ENCODE assay signal across 8 cellular contexts in the genomic region with DNA sequence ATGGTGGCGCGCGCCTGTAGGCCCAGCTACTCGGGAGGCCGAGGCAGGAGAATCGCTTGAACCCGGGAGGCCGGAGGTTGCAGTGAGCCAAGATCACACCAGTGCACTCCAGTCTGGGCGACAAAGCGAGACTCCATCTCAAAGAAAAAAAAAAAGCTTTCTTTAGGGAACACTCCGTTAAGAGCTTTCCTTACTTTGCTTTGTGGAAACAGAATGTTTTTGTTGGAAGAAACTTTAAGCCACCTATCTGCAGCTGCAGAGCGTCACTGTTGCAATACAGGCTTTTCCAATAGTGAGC. TPM values are rescaled to one million over a fixed set of nuclear protein-coding genes. Genes with fewer than 3 reads are reported as not detected.
A peak's percentile ranks its signal among the peaks of the same experiment; 100 is the strongest.
DNase-seq lines count a peak whose midpoint lies in the region; ATAC-seq and TF ChIP-seq lines count a peak whose summit lies in the region.

No MANE protein-coding gene starts in this region.

- H3K36me3 ChIP-seq in SU-DHL-6 (ENCODE audit: low read length), result no peaks in the 10 kb centered on the region
- no peaks in the 10 kb centered on the region for H3K36me3 ChIP-seq in esophagus (ENCODE audit: control insufficient read depth in 2 of 2, insufficient read depth in 2 of 2, low read length in 1 of 2)
- H3K36me3 ChIP-seq in sigmoid colon, result no peaks in the 10 kb centered on the region

- no peak for TF ChIP-seq CTCF in SU-DHL-6 (IDR thresholded peaks at IDR 0.05; ENCODE audit: insufficient read depth, low read length, poor library complexity, severe bottlenecking)
- no peak for TF ChIP-seq CTCF in sigmoid colon (IDR thresholded peaks at IDR 0.05)

- H3K9me3 ChIP-seq in SU-DHL-6 (ENCODE audit: insufficient read depth, low read length) (no peaks in the 10 kb centered on the region), esophagus (ENCODE audit: control insufficient read depth in 2 of 2, insufficient read depth in 1 of 2, low read depth in 1 of 2, low read length in 1 of 2) (no peaks in the 10 kb centered on the region), sigmoid colon (no peaks in the 10 kb centered on the region)

- WGBS in esophagus, 2 donors, result 94 to 97% methylated on average over 12 of the region's 12 CpGs
- WGBS in sigmoid colon, 2 donors, result 95% methylated on average over 12 of the region's 12 CpGs

- TF ChIP-seq POLR2A in sigmoid colon (IDR thresholded peaks at IDR 0.05), result no peak

- H4K20me1 ChIP-seq in SU-DHL-6 (ENCODE audit: low read depth, low read length), result no peaks in the 10 kb centered on the region

- H3K4me2 ChIP-seq in SU-DHL-6 (ENCODE audit: low read depth, low read length, poor library complexity, severe bottlenecking), result peak overlapping the region; percentile 84

- DNase-seq in sigmoid colon, result no peak
- no peak for DNase-seq in stimulated activated CD4-positive, alpha-beta T cell treated with anti-CD3 and anti-CD28 coated beads, Interleukin-2, amount 100 ng/mL, for 24 hours
- no peak for DNase-seq in head of caudate nucleus
- no peak for DNase-seq in occipital lobe (lab: John Stamatoyannopoulos, UW)

- H3K4me1 ChIP-seq in esophagus (ENCODE audit: control insufficient read depth in 2 of 2, insufficient read depth in 2 of 2, low read length in 1 of 2) (no peaks in the 10 kb centered on the region), sigmoid colon (peaks cover 0 to 15% (median 8%) of the 10 kb centered on the region in 4 donors)

- no peaks in the 10 kb centered on the region for H3F3A ChIP-seq in SU-DHL-6 (ENCODE audit: insufficient read depth)

- intact Hi-C loops in sigmoid colon (cut with DNase I), result loop anchor here (10.0 kb wide), 1 partner anchor 932 kb away; a partner anchor contains a TSS
- intact Hi-C loops in head of caudate nucleus (cut with DNase I), result no loop called here

- H3K27ac ChIP-seq in SU-DHL-6 (ENCODE audit: low read depth, low read length), result no peak overlapping the region
- peak overlapping the region; percentile 89 to 90 for H3K27ac ChIP-seq in esophagus (ENCODE audit: low read depth in 2 of 2, low read length in 1 of 2)
- H3K27ac ChIP-seq in sigmoid colon, result peak overlapping the region; percentile 93 to 97 (median 96)

- H3K27me3 ChIP-seq in SU-DHL-6 (ENCODE audit: low read length), result no peaks in the 10 kb centered on the region
- no peaks in the 10 kb centered on the region for H3K27me3 ChIP-seq in esophagus (ENCODE audit: control insufficient read depth in 1 of 2, insufficient read depth in 2 of 2, low read length in 2 of 2)
- no peaks in the 10 kb centered on the region for H3K27me3 ChIP-seq in sigmoid colon

- no peaks in the 10 kb centered on the region for H3K9me2 ChIP-seq in SU-DHL-6 (replicated peaks; ENCODE audit: insufficient read depth, low read length)

- H2AFZ ChIP-seq in SU-DHL-6 (ENCODE audit: low read depth, low read length, severe bottlenecking), result peak overlapping the region; percentile 99

- H3K4me3 ChIP-seq in GM08714 (ENCODE audit: low read length) (peak overlapping the region; percentile 50; the same call in 1 of the 2 replicates), SU-DHL-6 (ENCODE audit: insufficient read depth, low read length, poor library complexity, severe bottlenecking) (peak overlapping the region; percentile 84), esophagus (ENCODE audit: low read depth in 1 of 2, low read length in 2 of 2) (peak overlapping the region; percentile 69 to 82), sigmoid colon (peak overlapping the region; percentile 52 to 93 (median 73))

- peak overlapping the region; percentile 74 for H3K9ac ChIP-seq in SU-DHL-6 (ENCODE audit: low read length)

- TF ChIP-seq EP300 in sigmoid colon (IDR thresholded peaks at IDR 0.05), result no peak

- no peak for ATAC-seq in HG03354 (IDR thresholded peaks at IDR 0.05; ENCODE audit: poor library complexity, severe bottlenecking, unreplicated experiment)

- H3K79me2 ChIP-seq in SU-DHL-6 (ENCODE audit: insufficient read depth, low read length), result no peaks in the 10 kb centered on the region

RNA-seq across cellular contexts. Expression of a gene that starts 0.6 kb away (rescaled TPM):
- polyA plus RNA-seq in esophagus (1 to 10 TPM in 1 of 2 donors, under 1 TPM in 1; 0.63 to 1.8 TPM), sigmoid colon (10 to 100 TPM in 2 of 3 donors, 1 to 10 TPM in 1; 6.0 to 13.4 (median 11.3) TPM)
- total RNA-seq in sigmoid colon (10 to 100 TPM in 1 of 4 donors, 1 to 10 TPM in 3; 4.1 to 14.3 (median 6.8) TPM), occipital lobe (5.6 TPM)
